ENCODE assay signal across 8 cellular contexts in genomic region chr1:156706647-156707008, GRCh38. TPM values are rescaled to one million over a fixed set of nuclear protein-coding genes. Genes with fewer than 3 reads are reported as not detected.
DNase-seq lines count a peak whose midpoint lies in the region; ATAC-seq and TF ChIP-seq lines count a peak whose summit lies in the region.

No MANE protein-coding gene starts in this region.

- H2AFZ ChIP-seq in GM23338: peak overlapping the region; percentile 87

- H3K27me3 ChIP-seq in GM23338 (ENCODE audit: insufficient read depth) (peaks cover 30% of the 10 kb centered on the region), ovary (no peaks in the 10 kb centered on the region)

- TF ChIP-seq POLR2A in ovary (IDR thresholded peaks at IDR 0.05): no peak

- DNase-seq in GM23338 (ENCODE audit: low spot score): peak; percentile 81
- peak; percentile 16 to 24 for DNase-seq in activated CD4-positive, alpha-beta T cell treated with anti-CD3 and anti-CD28 coated beads, Interleukin-2, amount 50 U/mL, for 4 hours
- DNase-seq in fibroblast of the conjunctiva (ENCODE audit: low read depth): peak; percentile 84
- DNase-seq in ovary: peak; percentile 81 to 86 (median 85)
- DNase-seq in CD1c-positive myeloid dendritic cell (ENCODE audit: extremely low spot score): no peak
- no peak for DNase-seq in RKO (ENCODE audit: low spot score)
- DNase-seq in middle frontal gyrus (ENCODE audit: extremely low spot score, low spot score): no peak

- no peak for TF ChIP-seq EP300 in ovary (IDR thresholded peaks at IDR 0.05)

- H3K4me1 ChIP-seq in GM23338 (ENCODE audit: insufficient read depth) (peaks cover 67% of the 10 kb centered on the region), ovary (ENCODE audit: insufficient read depth) (peaks cover 14% of the 10 kb centered on the region)

- H3K36me3 ChIP-seq in GM23338 (ENCODE audit: insufficient read depth): no peaks in the 10 kb centered on the region
- H3K36me3 ChIP-seq in ovary: no peaks in the 10 kb centered on the region

- peak overlapping the region; percentile 92 for H3K4me2 ChIP-seq in GM23338

- H3K27ac Mint-ChIP-seq in GM23338: peak overlapping the region; percentile 97

- H3K4me1 Mint-ChIP-seq in GM23338: peaks cover 63% of the 10 kb centered on the region

- H3K27ac ChIP-seq in GM23338 (ENCODE audit: low read depth) (peak overlapping the region; percentile 98), ovary (peak overlapping the region; percentile 69 to 81)

- intact Hi-C loops in ovary (cut with DNase I): loop anchor here in 1 of 4 donors (10.0 kb wide), 1 partner anchor 178 kb away; no protein-coding TSS in a partner anchor

- peaks cover 26% of the 10 kb centered on the region for H3K27me3 Mint-ChIP-seq in GM23338 (ENCODE audit: insufficient read depth, low read depth, poor library complexity)

- H3K9me3 ChIP-seq in ovary: no peaks in the 10 kb centered on the region

- H3K4me3 Mint-ChIP-seq in GM23338: peak overlapping the region; percentile 83

- peak overlapping the region; percentile 67 for H3K4me3 ChIP-seq in GM23338
- H3K4me3 ChIP-seq in ovary: peak overlapping the region; percentile 43

- 1 to 2% (median 1%) methylated on average over 24 of the region's 24 CpGs for WGBS in ovary, 3 donors

- peaks cover 13% of the 10 kb centered on the region for H3K79me2 ChIP-seq in GM23338 (replicated peaks; ENCODE audit: insufficient read depth)

- TF ChIP-seq CTCF in GM23338 (conservative IDR thresholded peaks at IDR 0.05; ENCODE audit: low read depth in 2 of 2): no peak
- TF ChIP-seq CTCF in ovary (IDR thresholded peaks at IDR 0.05): no peak

- ATAC-seq in GM23338 (peak; percentile 9), HG03378 (IDR thresholded peaks at IDR 0.05; ENCODE audit: unreplicated experiment) (no peak)

- H4K20me1 ChIP-seq in GM23338 (replicated peaks; ENCODE audit: insufficient read depth): no peaks in the 10 kb centered on the region; the same call in 1 of the 2 replicates

- H3K36me3 Mint-ChIP-seq in GM23338 (ENCODE audit: low read depth): peaks cover 6% of the 10 kb centered on the region; the same call in 2 of the 3 replicates

- no peaks in the 10 kb centered on the region for H3K9me3 Mint-ChIP-seq in GM23338

- H3K9me2 ChIP-seq in GM23338 (ENCODE audit: insufficient read depth): no peaks in the 10 kb centered on the region

- peaks cover 31% of the 10 kb centered on the region for H3F3A ChIP-seq in GM23338 (replicated peaks; ENCODE audit: low read depth)

TF ChIP-seq in GM23338, 12 proteins besides CTCF, POLR2A, EP300 and RAD21 (continues in another document):
- TF ChIP-seq ZNF462 (CRISPR knock-in tag; IDR thresholded peaks at IDR 0.05) (no peak), ZNF114 (CRISPR knock-in tag; IDR thresholded peaks at IDR 0.05) (no peak)

RNA-seq across cellular contexts. Expression of gene CRABP2, which starts 1.2 kb away (rescaled TPM):
- total RNA-seq in GM23338 (2014; rRNA removed; shearing (Covaris generic)): 35.1 and 45.9 TPM in 2 replicates
- polyA plus RNA-seq in GM23338 (2016; fragmentation: Nextera tagmentation; extraction: Ambion mirVana) (137 and 138 TPM in 2 replicates), ovary (10 to 100 TPM in 1 of 2 donors, 1 to 10 TPM in 1; 1.4 to 22.9 TPM)
- 10 to 100 TPM in 3 of 7 donors, 1 to 10 TPM in 4; 1.8 to 31.5 (median 5.5) TPM for total RNA-seq in ovary

RNA-seq across cellular contexts. Expression of gene METTL25B, which starts 21.6 kb away (rescaled TPM):
- total RNA-seq in GM23338 (2014; rRNA removed; shearing (Covaris generic)): 12.9 and 18.3 TPM in 2 replicates
- polyA plus RNA-seq in GM23338 (2016; fragmentation: Nextera tagmentation; extraction: Ambion mirVana) (18.1 and 21.1 TPM in 2 replicates), ovary (10 to 100 TPM; 18.1 to 33.2 TPM)
- total RNA-seq in ovary: 10 to 100 TPM; 22.4 to 39.6 (median 33.2) TPM

RNA-seq across cellular contexts. Expression of gene ISG20L2, which starts 21.9 kb away (rescaled TPM):
- total RNA-seq in GM23338 (2014; rRNA removed; shearing (Covaris generic)): 34.9 and 50.9 TPM in 2 replicates
- polyA plus RNA-seq in GM23338 (2016; fragmentation: Nextera tagmentation; extraction: Ambion mirVana) (22.2 and 23.1 TPM in 2 replicates), ovary (10 to 100 TPM; 13.6 to 58.7 TPM)
- 10 to 100 TPM; 11.7 to 33.8 (median 26.1) TPM for total RNA-seq in ovary

RNA-seq across cellular contexts. Expression of gene NES, which starts 29.4 kb away (rescaled TPM):
- 85.3 and 95.9 TPM in 2 replicates for total RNA-seq in GM23338 (2014; rRNA removed; shearing (Covaris generic))
- 25.0 and 27.5 TPM in 2 replicates for polyA plus RNA-seq in GM23338 (2016; fragmentation: Nextera tagmentation; extraction: Ambion mirVana)
- 10 to 100 TPM in 3 of 7 donors, 1 to 10 TPM in 4; 3.5 to 32.9 (median 9.8) TPM for total RNA-seq in ovary
- 10 to 100 TPM; 13.5 to 31.7 TPM for polyA plus RNA-seq in ovary

RNA-seq across cellular contexts. Expression of gene MRPL24, which starts 34.3 kb away (rescaled TPM):
- total RNA-seq in GM23338 (2014; rRNA removed; shearing (Covaris generic)): 18.8 and 23.8 TPM in 2 replicates
- 45.7 and 52.4 TPM in 2 replicates for polyA plus RNA-seq in GM23338 (2016; fragmentation: Nextera tagmentation; extraction: Ambion mirVana)
- 10 to 100 TPM; 23.1 to 83.3 (median 61.8) TPM for total RNA-seq in ovary
- polyA plus RNA-seq in ovary: 100 to 1,000 TPM in 1 of 2 donors, 10 to 100 TPM in 1; 71.3 to 173 TPM

Comparison
In these comparisons a context has a peak if more than half of its experiments do, and no peak if none do; other contexts are left out.
1. DNase-seq: peak in GM23338 (single experiment), activated CD4-positive, alpha-beta T cell treated with anti-CD3 and anti-CD28 coated beads, Interleukin-2, amount 50 U/mL, for 4 hours (2 of 2), fibroblast of the conjunctiva (single experiment) and ovary (5 of 5); none in CD1c-positive myeloid dendritic cell (single experiment), RKO (single experiment) and middle frontal gyrus (single experiment).